Comparison of ENCODE assay signal across 1 cellular context in genomic region chr6:27495386-27496135, GRCh38.
A peak's percentile ranks its signal among the peaks of the same experiment; 100 is the strongest.
TF ChIP-seq lines count a peak whose summit lies in the region.

No MANE protein-coding gene starts in this region.

TF ChIP-seq in K562, 482 proteins besides CTCF, POLR2A, EP300 and RAD21 (continued from another document):
- TF ChIP-seq ZNF407 (IDR thresholded peaks at IDR 0.05; ENCODE audit: low read depth), result peak; percentile 75
- TF ChIP-seq ZNF384 (IDR thresholded peaks at IDR 0.05; ENCODE audit: low read depth, low read length), result peak; percentile 80
- TF ChIP-seq HOMEZ (CRISPR knock-in tag; IDR thresholded peaks at IDR 0.05), result no peak
- peak; percentile 86; the same call in 1 of the 2 replicates for TF ChIP-seq NFATC3 (IDR thresholded peaks at IDR 0.05)
- peak; percentile 33 for TF ChIP-seq VEZF1 (CRISPR knock-in tag; IDR thresholded peaks at IDR 0.05)
- TF ChIP-seq ID3 (CRISPR knock-in tag; IDR thresholded peaks at IDR 0.05), result no peak
- TF ChIP-seq ID3 (tag; IDR thresholded peaks at IDR 0.05), result peak; percentile 59
- no peak for TF ChIP-seq PPARD (CRISPR knock-in tag; IDR thresholded peaks at IDR 0.05)
- peak; percentile 91 for TF ChIP-seq TAF9B (IDR thresholded peaks at IDR 0.05; ENCODE audit: partially characterized antibody)
- 0 out of 2 replicates have a peak, but pooled peaks have one; percentile 6 for TF ChIP-seq ZC3H11A (IDR thresholded peaks at IDR 0.05; ENCODE audit: low read depth, low read length)
- no peak for TF ChIP-seq ZFP1 (CRISPR knock-in tag; IDR thresholded peaks at IDR 0.05)
- 0 out of 6 replicates have a peak, but pooled peaks of 1 of the 3 experiments have one; percentile 26 for TF ChIP-seq ZBTB11 (CRISPR knock-in tag; IDR thresholded peaks at IDR 0.05)
- no peak for TF ChIP-seq OTX1 (CRISPR knock-in tag; IDR thresholded peaks at IDR 0.05)
- peak; percentile 44; the same call in 1 of the 2 replicates for TF ChIP-seq ZSCAN29 (IDR thresholded peaks at IDR 0.05)
- TF ChIP-seq DNMT1 (IDR thresholded peaks at IDR 0.05), result no peak
- no peak for TF ChIP-seq TSC22D4 (tag; IDR thresholded peaks at IDR 0.05)
- no peak for TF ChIP-seq TCFL5 (CRISPR knock-in tag; conservative IDR thresholded peaks at IDR 0.05)
- TF ChIP-seq BRD9 (IDR thresholded peaks at IDR 0.05; ENCODE audit: low read depth, partially characterized antibody), result peak; percentile 95
- TF ChIP-seq DPF2 (IDR thresholded peaks at IDR 0.05), result peak; percentile 75; the same call in 1 of the 2 replicates
